24 cellular contexts compared by ENCODE assay signal in genomic region chr1:65442442-65442841, GRCh38.
"Had no signal": no experiment of that assay in that cellular context is flagged by ENCODE, and none has a peak within 500 bp of the region (broad histone marks: within the 10 kb centered on the region; RNA-seq: fewer than 3 reads in every experiment).

No MANE protein-coding gene starts in this region.

- H3K4me1 ChIP-seq: neural progenitor cell, parathyroid adenoma, psoas muscle, testis, tibial artery, transverse colon, upper lobe of right lung, uterus had no signal

- H3K27ac ChIP-seq: neural progenitor cell, ovary, parathyroid adenoma, psoas muscle, skin epidermis, stomach, testis, tibial artery, transverse colon, upper lobe of right lung, uterus had no signal

- H3K27me3 ChIP-seq: neural progenitor cell, ovary, stomach, testis, tibial artery, transverse colon, upper lobe of right lung, uterus had no signal

- H3K9ac ChIP-seq: neural progenitor cell, parathyroid adenoma had no signal

- ATAC-seq: naive thymus-derived CD4-positive, alpha-beta T cell; natural killer cell; psoas muscle; sciatic nerve; stimulated activated effector memory CD8-positive, alpha-beta T cell treated with anti-CD3 and anti-CD28 coated beads, Interleukin-12 subunit alpha, Interleukin-12 subunit beta, amount 100 ng/mL, for 72 hours; stimulated activated naive B cell treated with anti-CD40 and anti-IgM and Interleukin-4, amounts not matched to agents 10 μg/mL and 1 μg/mL and 100 μg/mL, for 72 hours; upper lobe of right lung had no signal

- H2AFZ ChIP-seq: neural progenitor cell, parathyroid adenoma had no signal

- H3K9me3 ChIP-seq: ovary, psoas muscle, stomach, testis, tibial artery, transverse colon, upper lobe of right lung, uterus had no signal

- H3K4me3 ChIP-seq: neural progenitor cell, ovary, psoas muscle, skin epidermis, stomach, testis, tibial artery, transverse colon, upper lobe of right lung, uterus had no signal

- H3K4me2 ChIP-seq: neural progenitor cell had no signal

- H3K36me3 ChIP-seq: neural progenitor cell, ovary, stomach, tibial artery, transverse colon, upper lobe of right lung, uterus had no signal

- H3K79me2 ChIP-seq: parathyroid adenoma had no signal

- DNase-seq: naive thymus-derived CD4-positive, alpha-beta T cell; natural killer cell; occipital lobe; ovary; posterior cingulate gyrus; psoas muscle; right cardiac atrium; stimulated activated CD4-positive, alpha-beta T cell treated with anti-CD3 and anti-CD28 coated beads, Interleukin-15, amount 100 ng/mL, for 24 hours; stimulated activated CD4-positive, alpha-beta T cell treated with anti-CD3 and anti-CD28 coated beads, Interleukin-2, amount 100 ng/mL, for 24 hours; stimulated activated CD4-positive, alpha-beta T cell treated with anti-CD3 and anti-CD28 coated beads, Interleukin-2, amount 100 ng/mL, for 48 hours; stimulated activated CD4-positive, alpha-beta T cell treated with anti-CD3 and anti-CD28 coated beads, Interleukin-4, amount 100 ng/mL, for 24 hours; stimulated activated naive B cell treated with anti-CD40 and anti-IgM and Interleukin-4, amounts not matched to agents 10 μg/mL and 1 μg/mL and 100 μg/mL, for 72 hours; stimulated activated naive CD4-positive, alpha-beta T cell treated with Interleukin-2 at 50 U/mL for 16 hours; stomach; testis; tibial artery; transverse colon; upper lobe of right lung; uterus had no signal
